8 cellular contexts compared by ENCODE assay signal in genomic region chr1:226827968-226828513, GRCh38. TPM values are rescaled to one million over a fixed set of nuclear protein-coding genes. Genes with fewer than 3 reads are reported as not detected.
A peak's percentile ranks its signal among the peaks of the same experiment; 100 is the strongest.
DNase-seq lines count a peak whose midpoint lies in the region; ATAC-seq and TF ChIP-seq lines count a peak whose summit lies in the region.

No MANE protein-coding gene starts in this region.

- H3K4me1 Mint-ChIP-seq in CD4-positive, alpha-beta T cell (ENCODE audit: low read depth): peaks cover 43% of the 10 kb centered on the region
- peaks cover 16% of the 10 kb centered on the region for H3K4me1 Mint-ChIP-seq in activated CD4-positive, alpha-beta T cell treated with anti-CD3 and anti-CD28 coated beads, Interleukin-2, amount 10 ng/mL, durations not matched to agents 7 days and 5 days
- peaks cover 34% of the 10 kb centered on the region for H3K4me1 Mint-ChIP-seq in dendritic cell treated with granulocyte-macrophage colony-stimulating factor and Interleukin-4, amounts not matched to agents 40 ng/mL and 50 ng/mL, for 4 days (ENCODE audit: low read depth)

- no peaks in the 10 kb centered on the region for H3K36me3 ChIP-seq in lower lobe of right lung

- CTCF ChIA-PET in CD4-positive, alpha-beta T cell (lab: Charles Lee): interaction anchor here (0.5 to 3.2 kb wide), 23 partner anchors 12 to 219 kb away, joined by 3 to 30 read pairs (median 4); partner anchors contain the start of gene ITPKB
- CTCF ChIA-PET in activated CD4-positive, alpha-beta T cell treated with anti-CD3 and anti-CD28 coated beads, Interleukin-2, amount 10 ng/mL, durations not matched to agents 7 days and 5 days (lab: Charles Lee): interaction anchor here (0.6 to 5.7 kb wide), 30 partner anchors 9 to 230 kb away, joined by 3 to 44 read pairs (median 3); no protein-coding TSS in a partner anchor

- H3K27ac Mint-ChIP-seq in CD4-positive, alpha-beta T cell: peak overlapping the region; percentile 75
- peak overlapping the region; percentile 91 for H3K27ac Mint-ChIP-seq in activated CD4-positive, alpha-beta T cell treated with anti-CD3 and anti-CD28 coated beads, Interleukin-2, amount 10 ng/mL, durations not matched to agents 7 days and 5 days
- peak overlapping the region; percentile 86 for H3K27ac Mint-ChIP-seq in dendritic cell treated with granulocyte-macrophage colony-stimulating factor and Interleukin-4, amounts not matched to agents 40 ng/mL and 50 ng/mL, for 4 days

- H3K9me3 Mint-ChIP-seq in CD4-positive, alpha-beta T cell: no peaks in the 10 kb centered on the region
- H3K9me3 Mint-ChIP-seq in activated CD4-positive, alpha-beta T cell treated with anti-CD3 and anti-CD28 coated beads, Interleukin-2, amount 10 ng/mL, durations not matched to agents 7 days and 5 days: no peaks in the 10 kb centered on the region
- H3K9me3 Mint-ChIP-seq in dendritic cell treated with granulocyte-macrophage colony-stimulating factor and Interleukin-4, amounts not matched to agents 40 ng/mL and 50 ng/mL, for 4 days: no peaks in the 10 kb centered on the region

- peaks cover 14% of the 10 kb centered on the region for H3K4me1 ChIP-seq in lower lobe of right lung

- H3K27me3 Mint-ChIP-seq in CD4-positive, alpha-beta T cell: no peaks in the 10 kb centered on the region
- peaks cover 3% of the 10 kb centered on the region for H3K27me3 Mint-ChIP-seq in activated CD4-positive, alpha-beta T cell treated with anti-CD3 and anti-CD28 coated beads, Interleukin-2, amount 10 ng/mL, durations not matched to agents 7 days and 5 days
- H3K27me3 Mint-ChIP-seq in dendritic cell treated with granulocyte-macrophage colony-stimulating factor and Interleukin-4, amounts not matched to agents 40 ng/mL and 50 ng/mL, for 4 days: peaks cover 2% of the 10 kb centered on the region

- DNase-seq in CD4-positive, alpha-beta T cell: peak; percentile 89 to 96 (median 93)
- DNase-seq in NCI-H69 (lab: John Stamatoyannopoulos, UW) (peak; percentile 97), lower lobe of right lung (peak; percentile 96)
- peak; percentile 97 for DNase-seq in activated CD4-positive, alpha-beta T cell treated with anti-CD3 and anti-CD28 coated beads, Interleukin-2, amount 10 ng/mL, durations not matched to agents 7 days and 5 days
- DNase-seq in stimulated activated CD4-positive, alpha-beta T cell treated with anti-CD3 and anti-CD28 coated beads, Interleukin-4, amount 100 ng/mL, for 4 hours: peak; percentile 89 to 95

- peak overlapping the region; percentile 60 for H3K4me3 Mint-ChIP-seq in CD4-positive, alpha-beta T cell
- H3K4me3 Mint-ChIP-seq in activated CD4-positive, alpha-beta T cell treated with anti-CD3 and anti-CD28 coated beads, Interleukin-2, amount 10 ng/mL, durations not matched to agents 7 days and 5 days: peak overlapping the region; percentile 28
- peak overlapping the region; percentile 21 for H3K4me3 Mint-ChIP-seq in dendritic cell treated with granulocyte-macrophage colony-stimulating factor and Interleukin-4, amounts not matched to agents 40 ng/mL and 50 ng/mL, for 4 days

- no peak overlapping the region for H3K27ac ChIP-seq in CD4-positive, alpha-beta T cell (ENCODE audit: low read depth, low read length)
- H3K27ac ChIP-seq in lower lobe of right lung: peak overlapping the region; percentile 76

- intact Hi-C loops in CD4-positive, alpha-beta T cell (cut with DNase I, micrococcal nuclease): loop anchor here (1.0 to 10.0 kb wide), 8 partner anchors 89 to 406 kb away; partner anchors contain the start of gene ITPKB (in 1 of the 2)
- intact Hi-C loops in dendritic cell treated with granulocyte-macrophage colony-stimulating factor and Interleukin-4, amounts not matched to agents 40 ng/mL and 50 ng/mL, for 4 days (cut with micrococcal nuclease): loop anchor here (1.0 to 5.0 kb wide), 5 partner anchors 89 to 281 kb away; partner anchors contain the start of genes ITPKB and STUM
- intact Hi-C loops in lower lobe of right lung (cut with DNase I): loop anchor here (5.0 to 10.0 kb wide), 2 partner anchors 123 to 196 kb away; no protein-coding TSS in a partner anchor

- peak; percentile 91 for TF ChIP-seq CTCF in CD4-positive, alpha-beta T cell (IDR thresholded peaks at IDR 0.05)
- TF ChIP-seq CTCF in lower lobe of right lung (IDR thresholded peaks at IDR 0.05): peak; percentile 99

- H3K36me3 Mint-ChIP-seq in CD4-positive, alpha-beta T cell (ENCODE audit: low read depth): no peaks in the 10 kb centered on the region
- no peaks in the 10 kb centered on the region for H3K36me3 Mint-ChIP-seq in activated CD4-positive, alpha-beta T cell treated with anti-CD3 and anti-CD28 coated beads, Interleukin-2, amount 10 ng/mL, durations not matched to agents 7 days and 5 days (ENCODE audit: low read depth)
- H3K36me3 Mint-ChIP-seq in dendritic cell treated with granulocyte-macrophage colony-stimulating factor and Interleukin-4, amounts not matched to agents 40 ng/mL and 50 ng/mL, for 4 days (ENCODE audit: low read depth): no peaks in the 10 kb centered on the region

- POLR2A ChIA-PET in CD4-positive, alpha-beta T cell (lab: Charles Lee): interaction anchor here (0.6 to 2.7 kb wide), 12 partner anchors 67 to 202 kb away, joined by 3 to 17 read pairs (median 3); partner anchors contain the start of gene ITPKB
- POLR2A ChIA-PET in activated CD4-positive, alpha-beta T cell treated with anti-CD3 and anti-CD28 coated beads, Interleukin-2, amount 10 ng/mL, durations not matched to agents 7 days and 5 days (lab: Charles Lee): no interaction called here

- peak overlapping the region; percentile 28 for H3K4me3 ChIP-seq in lower lobe of right lung

- H3K27me3 ChIP-seq in CD4-positive, alpha-beta T cell (ENCODE audit: control insufficient read depth, insufficient read depth, low read length): no peaks in the 10 kb centered on the region
- no peaks in the 10 kb centered on the region for H3K27me3 ChIP-seq in lower lobe of right lung (ENCODE audit: low read depth)

- H3K9me3 ChIP-seq in CD4-positive, alpha-beta T cell (ENCODE audit: control insufficient read depth, low read length): no peaks in the 10 kb centered on the region
- H3K9me3 ChIP-seq in lower lobe of right lung: no peaks in the 10 kb centered on the region

- ATAC-seq in CD4-positive, alpha-beta T cell (ENCODE audit: poor library complexity): peak; percentile 98
- ATAC-seq in GM19463 (IDR thresholded peaks at IDR 0.05; ENCODE audit: unreplicated experiment): peak; percentile 90
- peak; percentile 44 for ATAC-seq in HG03575 (IDR thresholded peaks at IDR 0.05; ENCODE audit: extremely low read depth, insufficient number of reproducible peaks, low FRiP score, unreplicated experiment)
- peak; percentile 98 to 99 for ATAC-seq in lower lobe of right lung

RNA-seq across cellular contexts. Expression of gene PSEN2, which starts 42.4 kb away (rescaled TPM):
- total RNA-seq in CD4-positive, alpha-beta T cell: 1 to 10 TPM in 1 of 2 experiments, under 1 TPM in 1; 0.81 to 1.2 TPM
- 1 to 10 TPM; 2.0 to 2.9 TPM for total RNA-seq in activated CD4-positive, alpha-beta T cell treated with anti-CD3 and anti-CD28 coated beads, Interleukin-2, amount 10 ng/mL, durations not matched to agents 7 days and 5 days
- total RNA-seq in lower lobe of right lung: 26.6 TPM

Comparison
In these comparisons a context has a peak if more than half of its experiments do, and no peak if none do; other contexts are left out.
1. ATAC-seq: peak in every context shown above with its lines; median percentile 98 in lower lobe of right lung; 98 in CD4-positive, alpha-beta T cell; 90 in GM19463; 44 in HG03575.